Comparison of ENCODE assay signal across 8 cellular contexts in the genomic region with DNA sequence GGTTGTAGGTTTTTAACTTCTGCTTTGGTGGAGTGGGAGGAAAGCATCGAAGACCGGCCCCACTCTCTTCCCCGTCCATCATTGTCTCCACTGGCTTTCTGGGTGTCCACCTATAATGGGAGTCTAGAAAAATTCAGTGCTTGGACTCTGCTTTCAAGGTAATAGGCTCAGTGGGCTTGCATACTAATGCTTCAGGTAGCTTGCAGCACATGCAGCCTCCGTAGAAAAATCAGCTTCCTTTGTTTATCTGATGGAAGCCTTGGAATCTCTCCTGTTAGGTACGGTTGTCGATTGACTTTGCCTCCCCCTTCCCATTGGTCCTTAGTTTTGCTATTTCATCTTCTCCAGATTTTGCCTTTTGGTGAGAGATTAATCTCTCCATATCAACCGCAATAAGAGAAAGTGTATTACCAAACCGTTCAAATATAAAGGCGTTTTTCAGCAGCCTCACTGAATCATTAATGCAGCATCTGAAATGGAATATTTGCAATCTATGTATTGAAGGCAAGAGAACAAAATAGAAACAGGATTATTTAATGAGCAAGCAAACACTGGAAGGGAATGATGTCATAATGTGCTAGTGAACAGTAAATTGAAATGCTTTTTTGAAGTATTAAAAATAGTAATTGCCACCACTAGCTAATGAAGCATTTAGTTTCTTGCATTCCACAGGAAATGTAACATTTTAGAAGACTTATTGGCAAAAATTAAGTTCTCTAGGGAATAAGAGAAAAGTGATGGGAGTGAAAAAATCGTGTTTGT. TPM values are rescaled to one million over a fixed set of nuclear protein-coding genes. Genes with fewer than 3 reads are reported as not detected.
DNase-seq lines count a peak whose midpoint lies in the region; ATAC-seq and TF ChIP-seq lines count a peak whose summit lies in the region.

No MANE protein-coding gene starts in this region.

- no peaks in the 10 kb centered on the region for H3K9me3 ChIP-seq in SJSA1 (replicated peaks)

- no peak for DNase-seq in SJSA1 (ENCODE audit: low read depth in 1 of 2, low spot score in 2 of 2)
- DNase-seq in fibroblast of mammary gland (ENCODE audit: low read depth), result no peak
- DNase-seq in NCI-H1417 (lab: John Stamatoyannopoulos, UW), result no peak
- DNase-seq in NCI-H1436 (lab: John Stamatoyannopoulos, UW), result no peak

- H3K27me3 ChIP-seq in ACC112 (ENCODE audit: insufficient read depth, low read length), result no peaks in the 10 kb centered on the region
- no peaks in the 10 kb centered on the region for H3K27me3 ChIP-seq in SJSA1 (replicated peaks)
- H3K27me3 ChIP-seq in rectal smooth muscle tissue (ENCODE audit: control insufficient read depth, insufficient read depth, low read length), result no peaks in the 10 kb centered on the region

- H2AFZ ChIP-seq in ACC112 (ENCODE audit: low read length, unreplicated experiment), result no peak overlapping the region

- peak; percentile 4 for ATAC-seq in GM19395 (IDR thresholded peaks at IDR 0.05; ENCODE audit: unreplicated experiment)
- ATAC-seq in HG02840 (IDR thresholded peaks at IDR 0.05; ENCODE audit: low FRiP score, unreplicated experiment), result no peak

- no peaks in the 10 kb centered on the region for H3K36me3 ChIP-seq in ACC112 (ENCODE audit: insufficient read depth, low read length)
- H3K36me3 ChIP-seq in SJSA1, result peaks cover 27% of the 10 kb centered on the region
- peaks cover 2% of the 10 kb centered on the region for H3K36me3 ChIP-seq in rectal smooth muscle tissue (ENCODE audit: control insufficient read depth, insufficient read depth, low read length)

- H3K9ac ChIP-seq in rectal smooth muscle tissue (ENCODE audit: low read length), result peak overlapping the region; percentile 98

- peak overlapping the region; percentile 90 for H3K4me3 ChIP-seq in ACC112 (ENCODE audit: low read depth, low read length)
- H3K4me3 ChIP-seq in SJSA1, result peak overlapping the region; percentile 96
- H3K4me3 ChIP-seq in fibroblast of mammary gland (ENCODE audit: control insufficient read depth, low read depth, low read length), result peak overlapping the region; percentile 60
- H3K4me3 ChIP-seq in rectal smooth muscle tissue (ENCODE audit: low read length), result peak overlapping the region; percentile 98

- peak overlapping the region; percentile 82; the same call in 1 of the 2 replicates for H3K27ac ChIP-seq in ACC112 (ENCODE audit: low read depth, low read length)
- peak overlapping the region; percentile 94 for H3K27ac ChIP-seq in SJSA1
- H3K27ac ChIP-seq in rectal smooth muscle tissue (ENCODE audit: low read depth, low read length), result peak overlapping the region; percentile 96

- H3K79me2 ChIP-seq in ACC112 (ENCODE audit: control insufficient read depth, insufficient read depth, low read length, unreplicated experiment), result peaks cover 51% of the 10 kb centered on the region

- no peak for TF ChIP-seq CTCF in fibroblast of mammary gland (conservative IDR thresholded peaks at IDR 0.05; ENCODE audit: control insufficient read depth, insufficient read depth, low read depth, low read length)

- peaks cover 13% of the 10 kb centered on the region for H3K4me1 ChIP-seq in ACC112 (ENCODE audit: control insufficient read depth, insufficient read depth, low read length, unreplicated experiment)
- H3K4me1 ChIP-seq in SJSA1 (replicated peaks), result peaks cover 27% of the 10 kb centered on the region
- no peaks in the 10 kb centered on the region for H3K4me1 ChIP-seq in rectal smooth muscle tissue (ENCODE audit: control insufficient read depth, insufficient read depth, low read length)

RNA-seq across cellular contexts. Expression of a gene that starts 0.9 kb away (rescaled TPM):
- 26.8 and 30.2 TPM in 2 replicates for total RNA-seq in SJSA1 (2014; rRNA removed; shearing (Covaris generic))

RNA-seq across cellular contexts. Expression of a gene that starts 6.1 kb away (rescaled TPM):
- 52.0 and 138 TPM in 2 replicates for total RNA-seq in SJSA1 (2014; rRNA removed; shearing (Covaris generic))
